24 cellular contexts compared by ENCODE assay signal in the genomic region with DNA sequence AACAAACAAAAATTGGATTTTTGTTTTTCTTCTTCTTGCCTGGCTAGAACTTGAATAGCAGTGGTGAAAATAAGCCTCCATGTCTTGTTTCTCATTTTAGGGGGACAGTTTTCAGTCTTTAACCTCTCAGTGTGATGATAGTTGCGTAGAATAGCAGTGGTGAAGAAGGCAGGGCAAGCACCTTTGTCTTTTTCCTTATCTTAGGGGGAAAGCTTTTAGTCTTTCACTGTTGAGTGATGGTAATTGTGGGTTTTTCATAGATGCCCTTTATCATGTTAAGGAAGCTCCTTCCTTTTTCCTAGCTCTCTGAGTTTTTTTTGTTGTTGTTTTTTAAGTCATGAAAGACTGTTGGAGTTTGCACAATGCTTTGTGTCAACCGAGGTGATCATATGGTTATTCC. TPM values are rescaled to one million over a fixed set of nuclear protein-coding genes. Genes with fewer than 3 reads are reported as not detected.
A peak's percentile ranks its signal among the peaks of the same experiment; 100 is the strongest.
DNase-seq lines count a peak whose midpoint lies in the region; ATAC-seq and TF ChIP-seq lines count a peak whose summit lies in the region.
"Had no signal": no experiment of that assay in that cellular context is flagged by ENCODE, and none has a peak within 500 bp of the region (broad histone marks: within the 10 kb centered on the region; RNA-seq: fewer than 3 reads in every experiment).

No MANE protein-coding gene starts in this region.

- no peak overlapping the region for H2BK15ac ChIP-seq in mesendoderm (replicated peaks; ENCODE audit: low read depth)

- peaks cover 68% of the 10 kb centered on the region for H3K36me3 Mint-ChIP-seq in activated CD8-positive, alpha-beta T cell treated with anti-CD3 and anti-CD28 coated beads for 36 hours (ENCODE audit: low read depth)
- H3K36me3 Mint-ChIP-seq in activated CD8-positive, alpha-beta T cell treated with anti-CD3 and anti-CD28 coated beads, Interleukin-2, amount 10 ng/mL, durations not matched to agents 7 days and 5 days (ENCODE audit: low read depth), result peaks cover 78% of the 10 kb centered on the region
- peaks cover 74% of the 10 kb centered on the region for H3K36me3 Mint-ChIP-seq in activated naive CD8-positive, alpha-beta T cell treated with anti-CD3 and anti-CD28 coated beads, Interleukin-2, amount 50 U/mL, for 24 hours (ENCODE audit: low read depth)
- H3K36me3 Mint-ChIP-seq in naive thymus-derived CD8-positive, alpha-beta T cell, result peaks cover 10 to 90% (median 46%) of the 10 kb centered on the region in 3 donors

- H3K9ac ChIP-seq in HUES48 (ENCODE audit: low read depth, low read length) (no peak overlapping the region), mesendoderm (ENCODE audit: low read length) (no peak overlapping the region)

- H3K18ac ChIP-seq in mesendoderm (ENCODE audit: low read length), result no peak overlapping the region

- H3K27ac ChIP-seq in HUES48 (ENCODE audit: low read depth, low read length) (peak overlapping the region; percentile 87), mesendoderm (ENCODE audit: low read depth, low read length) (no peak overlapping the region)
- H3K27ac ChIP-seq: heart left ventricle, left lung, right lobe of liver, SK-N-MC had no signal

- H3K56ac ChIP-seq in mesendoderm (ENCODE audit: low read length), result no peak overlapping the region

- WGBS in mesendoderm (ENCODE audit: extremely low coverage, insufficient coverage, low lambda C conversion rate), result no CpG with 5 or more reads among the region's 2 CpGs

- peaks cover 21% of the 10 kb centered on the region for H3K4me1 ChIP-seq in HUES48 (ENCODE audit: control insufficient read depth, insufficient read depth, low read length)
- H3K4me1 ChIP-seq in mesendoderm (ENCODE audit: control insufficient read depth, low read depth, low read length), result no peaks in the 10 kb centered on the region
- H3K4me1 ChIP-seq: heart left ventricle, left lung, right lobe of liver had no signal

- no peak overlapping the region for H3K4ac ChIP-seq in mesendoderm (ENCODE audit: low read depth, low read length)

- no peaks in the 10 kb centered on the region for H3K9me3 Mint-ChIP-seq in activated CD8-positive, alpha-beta T cell treated with anti-CD3 and anti-CD28 coated beads for 36 hours
- no peaks in the 10 kb centered on the region for H3K9me3 Mint-ChIP-seq in activated CD8-positive, alpha-beta T cell treated with anti-CD3 and anti-CD28 coated beads, Interleukin-2, amount 10 ng/mL, durations not matched to agents 7 days and 5 days (ENCODE audit: insufficient read depth)
- H3K9me3 Mint-ChIP-seq in activated naive CD8-positive, alpha-beta T cell treated with anti-CD3 and anti-CD28 coated beads, Interleukin-2, amount 50 U/mL, for 24 hours, result no peaks in the 10 kb centered on the region
- no peaks in the 10 kb centered on the region for H3K9me3 Mint-ChIP-seq in naive thymus-derived CD8-positive, alpha-beta T cell
- H3K9me3 Mint-ChIP-seq: activated T-helper 2 cell treated with anti-CD3 and anti-CD28 coated beads, Interferon-gamma antibody, Interleukin-2, Interleukin-4, amounts not matched to agents 10 μg/mL and 5 μg/mL and 100 μg/mL, durations not matched to agents 14 hours and 24 hours and 36 hours; immature natural killer cell had no signal

- H4K5ac ChIP-seq in mesendoderm (ENCODE audit: low read length), result no peak overlapping the region

- H2BK5ac ChIP-seq in mesendoderm (ENCODE audit: low read length), result no peak overlapping the region

- no peak overlapping the region for H3K23ac ChIP-seq in mesendoderm (ENCODE audit: low read length)

- H3K9me3 ChIP-seq in HUES48 (ENCODE audit: control insufficient read depth, insufficient read depth, low read length), result no peaks in the 10 kb centered on the region
- H3K9me3 ChIP-seq: right lobe of liver had no signal

- intact Hi-C loops in activated CD8-positive, alpha-beta T cell treated with anti-CD3 and anti-CD28 coated beads for 36 hours (cut with micrococcal nuclease), result no loop called here

- H3K4me1 Mint-ChIP-seq in activated CD8-positive, alpha-beta T cell treated with anti-CD3 and anti-CD28 coated beads for 36 hours (ENCODE audit: low read depth), result peaks cover 22% of the 10 kb centered on the region
- peaks cover 13% of the 10 kb centered on the region for H3K4me1 Mint-ChIP-seq in activated CD8-positive, alpha-beta T cell treated with anti-CD3 and anti-CD28 coated beads, Interleukin-2, amount 10 ng/mL, durations not matched to agents 7 days and 5 days (ENCODE audit: low read depth)
- peaks cover 23% of the 10 kb centered on the region for H3K4me1 Mint-ChIP-seq in activated naive CD8-positive, alpha-beta T cell treated with anti-CD3 and anti-CD28 coated beads, Interleukin-2, amount 50 U/mL, for 24 hours
- peaks cover 18 to 41% (median 30%) of the 10 kb centered on the region in 4 donors for H3K4me1 Mint-ChIP-seq in naive thymus-derived CD8-positive, alpha-beta T cell

- H3K27me3 ChIP-seq in HUES48 (ENCODE audit: control insufficient read depth, insufficient read depth, low read length) (no peaks in the 10 kb centered on the region), mesendoderm (ENCODE audit: insufficient read depth, low read length, poor library complexity) (no peaks in the 10 kb centered on the region)
- H3K27me3 ChIP-seq: heart left ventricle, left lung, right lobe of liver had no signal

- TF ChIP-seq CTCF in activated CD8-positive, alpha-beta T cell treated with anti-CD3 and anti-CD28 coated beads for 36 hours (IDR thresholded peaks at IDR 0.05), result no peak

- no peak for ATAC-seq in activated CD8-positive, alpha-beta T cell treated with anti-CD3 and anti-CD28 coated beads for 36 hours
- no peak for ATAC-seq in activated CD8-positive, alpha-beta T cell treated with anti-CD3 and anti-CD28 coated beads, Interleukin-2, amount 10 ng/mL, durations not matched to agents 7 days and 5 days
- ATAC-seq in activated naive CD8-positive, alpha-beta T cell treated with anti-CD3 and anti-CD28 coated beads, Interleukin-2, amount 50 U/mL, for 24 hours, result no peak
- ATAC-seq in naive thymus-derived CD8-positive, alpha-beta T cell, result no peak
- ATAC-seq: GM12878, heart left ventricle, HepG2, left lung, right lobe of liver had no signal

- CTCF ChIA-PET in activated CD8-positive, alpha-beta T cell treated with anti-CD3 and anti-CD28 coated beads for 36 hours (lab: Charles Lee), result interaction anchor here (0.6 to 1.0 kb wide), 2 partner anchors 91 to 445 kb away, joined by 3 to 4 read pairs; no protein-coding TSS in a partner anchor
- CTCF ChIA-PET in activated CD8-positive, alpha-beta T cell treated with anti-CD3 and anti-CD28 coated beads, Interleukin-2, amount 10 ng/mL, durations not matched to agents 7 days and 5 days (lab: Charles Lee), result interaction anchor here (0.7 kb wide), 1 partner anchor 15 kb away, joined by 3 read pairs; no protein-coding TSS in a partner anchor

- H3K4me2 ChIP-seq in mesendoderm (ENCODE audit: low read length), result no peak overlapping the region

- no peak for DNase-seq in activated CD8-positive, alpha-beta T cell treated with anti-CD3 and anti-CD28 coated beads for 36 hours
- no peak for DNase-seq in activated CD8-positive, alpha-beta T cell treated with anti-CD3 and anti-CD28 coated beads, Interleukin-2, amount 10 ng/mL, durations not matched to agents 7 days and 5 days
- no peak for DNase-seq in activated naive CD8-positive, alpha-beta T cell treated with anti-CD3 and anti-CD28 coated beads, Interleukin-2, amount 50 U/mL, for 24 hours
- no peak for DNase-seq in naive thymus-derived CD8-positive, alpha-beta T cell
- no peak for DNase-seq in NCI-H2171 treated with DMSO at 0.1 percent for 48 hours (lab: John Stamatoyannopoulos, UW)
- no peak for DNase-seq in NCI-H526 treated with DMSO at 0.1 percent for 48 hours (lab: John Stamatoyannopoulos, UW)
- no peak for DNase-seq in mesendoderm
- DNase-seq: activated B cell treated with CpG ODN at 0.5 μM for 24 hours, AML-193, dermis blood vessel endothelial cell, DMS79, heart left ventricle, immature natural killer cell, left lung, NCI-H1092, NCI-H2029, posterior cingulate gyrus, right lobe of liver, trophoblast cell had no signal

- peak overlapping the region; percentile 16 for H3K27ac Mint-ChIP-seq in activated CD8-positive, alpha-beta T cell treated with anti-CD3 and anti-CD28 coated beads for 36 hours
- no peak overlapping the region for H3K27ac Mint-ChIP-seq in activated CD8-positive, alpha-beta T cell treated with anti-CD3 and anti-CD28 coated beads, Interleukin-2, amount 10 ng/mL, durations not matched to agents 7 days and 5 days
- peak overlapping the region; percentile 2 for H3K27ac Mint-ChIP-seq in activated naive CD8-positive, alpha-beta T cell treated with anti-CD3 and anti-CD28 coated beads, Interleukin-2, amount 50 U/mL, for 24 hours
- H3K27ac Mint-ChIP-seq in naive thymus-derived CD8-positive, alpha-beta T cell, result peak overlapping the region in 8 of 10 donors; percentile 12 to 88 (median 33)
- H3K27ac Mint-ChIP-seq: activated B cell treated with CpG ODN at 0.5 μM for 24 hours; activated T-helper 2 cell treated with anti-CD3 and anti-CD28 coated beads, Interferon-gamma antibody, Interleukin-2, Interleukin-4, amounts not matched to agents 10 μg/mL and 5 μg/mL and 100 μg/mL, durations not matched to agents 14 hours and 24 hours and 36 hours had no signal

- H3K79me2 ChIP-seq in mesendoderm (ENCODE audit: control insufficient read depth, insufficient read depth, low read length), result peaks cover 2% of the 10 kb centered on the region

- H2BK120ac ChIP-seq in mesendoderm (ENCODE audit: low read depth, low read length), result no peak overlapping the region

- H3K4me3 Mint-ChIP-seq in activated CD8-positive, alpha-beta T cell treated with anti-CD3 and anti-CD28 coated beads for 36 hours, result no peak overlapping the region
- H3K4me3 Mint-ChIP-seq in activated CD8-positive, alpha-beta T cell treated with anti-CD3 and anti-CD28 coated beads, Interleukin-2, amount 10 ng/mL, durations not matched to agents 7 days and 5 days, result no peak overlapping the region
- H3K4me3 Mint-ChIP-seq in activated naive CD8-positive, alpha-beta T cell treated with anti-CD3 and anti-CD28 coated beads, Interleukin-2, amount 50 U/mL, for 24 hours, result no peak overlapping the region
- H3K4me3 Mint-ChIP-seq in naive thymus-derived CD8-positive, alpha-beta T cell, result peak overlapping the region in 4 of 10 donors; percentile 1 to 73 (median 17)
- H3K4me3 Mint-ChIP-seq: activated B cell treated with CpG ODN at 0.5 μM for 24 hours, immature natural killer cell had no signal

- H3K36me3 ChIP-seq in HUES48 (ENCODE audit: control insufficient read depth, insufficient read depth, low read length), result peaks cover 86% of the 10 kb centered on the region
- H3K36me3 ChIP-seq in mesendoderm (ENCODE audit: control insufficient read depth, insufficient read depth, low read length), result peaks cover 3% of the 10 kb centered on the region

- no peaks in the 10 kb centered on the region for H3K27me3 Mint-ChIP-seq in activated CD8-positive, alpha-beta T cell treated with anti-CD3 and anti-CD28 coated beads for 36 hours
- no peaks in the 10 kb centered on the region for H3K27me3 Mint-ChIP-seq in activated CD8-positive, alpha-beta T cell treated with anti-CD3 and anti-CD28 coated beads, Interleukin-2, amount 10 ng/mL, durations not matched to agents 7 days and 5 days (ENCODE audit: low read depth)
- no peaks in the 10 kb centered on the region for H3K27me3 Mint-ChIP-seq in activated naive CD8-positive, alpha-beta T cell treated with anti-CD3 and anti-CD28 coated beads, Interleukin-2, amount 50 U/mL, for 24 hours
- H3K27me3 Mint-ChIP-seq in naive thymus-derived CD8-positive, alpha-beta T cell, result no peaks in the 10 kb centered on the region
- H3K27me3 Mint-ChIP-seq: activated B cell treated with CpG ODN at 0.5 μM for 24 hours had no signal

- 0 out of 2 replicates have a peak overlapping the region, but pooled peaks have one; percentile 1 for H3K4me3 ChIP-seq in HUES48 (ENCODE audit: low read depth, low read length)
- no peak overlapping the region for H3K4me3 ChIP-seq in mesendoderm (ENCODE audit: low read length)
- H3K4me3 ChIP-seq: GM12878, heart left ventricle, left lung, right lobe of liver, SK-N-MC had no signal

- no peak overlapping the region for H2AK5ac ChIP-seq in mesendoderm (ENCODE audit: low read length)

- H4K8ac ChIP-seq in mesendoderm (ENCODE audit: low read depth, low read length), result no peak overlapping the region

- H3K79me1 ChIP-seq in mesendoderm (ENCODE audit: low read length), result peaks cover 2% of the 10 kb centered on the region

- POLR2A ChIA-PET in activated CD8-positive, alpha-beta T cell treated with anti-CD3 and anti-CD28 coated beads for 36 hours (lab: Charles Lee), result interaction anchor here (0.6 to 1.6 kb wide), 4 partner anchors 12 to 102 kb away, joined by 3 to 4 read pairs (median 4); no protein-coding TSS in a partner anchor
- POLR2A ChIA-PET in activated CD8-positive, alpha-beta T cell treated with anti-CD3 and anti-CD28 coated beads, Interleukin-2, amount 10 ng/mL, durations not matched to agents 7 days and 5 days (lab: Charles Lee), result no interaction called here
- POLR2A ChIA-PET in naive thymus-derived CD8-positive, alpha-beta T cell (lab: Charles Lee), result interaction anchor here (0.6 kb wide), 1 partner anchor 375 kb away, joined by 5 read pairs; no protein-coding TSS in a partner anchor

RNA-seq across cellular contexts. Expression of gene NOL11, which starts 15.6 kb away (rescaled TPM):
- total RNA-seq in activated CD8-positive, alpha-beta T cell treated with anti-CD3 and anti-CD28 coated beads for 36 hours, result 10 to 100 TPM; 74.3 to 76.0 TPM
- 10 to 100 TPM; 54.0 to 55.6 TPM for total RNA-seq in activated CD8-positive, alpha-beta T cell treated with anti-CD3 and anti-CD28 coated beads, Interleukin-2, amount 10 ng/mL, durations not matched to agents 7 days and 5 days
- total RNA-seq in naive thymus-derived CD8-positive, alpha-beta T cell, result 10 to 100 TPM; 73.7 to 82.7 TPM
- polyA plus RNA-seq in naive thymus-derived CD8-positive, alpha-beta T cell, result 10 to 100 TPM; 14.2 to 34.8 (median 25.5) TPM
- 93.7 TPM for polyA plus RNA-seq in mesendoderm (2013, experiment 1 of 2)
- polyA plus RNA-seq in mesendoderm (2013, experiment 2 of 2), result 93.1 TPM
